ENCODE assay signal across 17 cellular contexts in the genomic region with DNA sequence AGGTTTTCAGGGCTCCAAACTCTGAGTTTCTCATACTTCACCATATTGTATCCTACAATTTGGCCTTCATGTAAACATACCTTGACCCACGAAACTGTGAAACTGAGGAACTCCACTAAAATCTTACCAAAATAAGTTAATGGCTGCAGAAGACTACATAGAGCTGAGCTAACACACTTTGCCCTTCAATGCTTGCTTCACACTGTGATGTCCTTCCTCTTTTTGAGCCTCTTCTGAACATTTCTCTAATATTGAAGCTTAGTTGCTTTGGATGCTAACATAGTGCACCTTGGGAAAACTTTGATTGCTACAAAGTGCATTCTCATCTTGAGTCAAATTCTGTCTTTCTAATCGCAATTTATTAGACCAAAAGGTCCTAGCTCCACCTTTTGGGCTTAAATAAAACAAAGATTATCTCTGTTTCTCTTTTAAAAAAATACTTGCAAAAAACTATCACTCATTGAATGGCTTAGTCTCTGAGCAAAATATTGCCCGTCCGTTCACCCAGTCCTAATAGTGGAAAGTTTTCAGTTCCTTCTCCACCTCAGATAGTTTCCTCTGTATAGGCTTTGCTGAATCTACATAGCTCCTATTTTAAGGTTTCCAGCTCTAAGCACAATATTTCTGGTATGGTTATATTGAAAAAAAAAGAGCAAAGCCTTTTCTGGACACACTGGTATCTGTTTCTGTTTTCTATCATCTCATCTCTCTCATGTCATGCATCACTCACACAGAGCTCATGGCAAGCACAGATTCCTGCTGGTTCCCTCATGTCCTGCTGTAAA.
DNase-seq lines count a peak whose midpoint lies in the region; ATAC-seq and TF ChIP-seq lines count a peak whose summit lies in the region.
"Had no signal": no experiment of that assay in that cellular context is flagged by ENCODE, and none has a peak within 500 bp of the region (broad histone marks: within the 10 kb centered on the region; RNA-seq: fewer than 3 reads in every experiment).

No MANE protein-coding gene starts in this region.

- H3K4me3 Mint-ChIP-seq in T-helper 17 cell, result no peak overlapping the region
- no peak overlapping the region for H3K4me3 Mint-ChIP-seq in Caco-2 (ENCODE audit: unreplicated experiment)
- H3K4me3 Mint-ChIP-seq: CD8-positive, alpha-beta memory T cell; HFFc6; mesothelial cell of epicardium had no signal

- no peak overlapping the region for H3K4me3 ChIP-seq in OCI-LY3 (ENCODE audit: low read length)
- no peak overlapping the region for H3K4me3 ChIP-seq in Caco-2 (ENCODE audit: low read depth, low read length)
- H3K4me3 ChIP-seq: tibial nerve had no signal

- H3K27me3 Mint-ChIP-seq in T-helper 17 cell (no peaks in the 10 kb centered on the region), Caco-2 (ENCODE audit: insufficient read depth, unreplicated experiment) (no peaks in the 10 kb centered on the region)
- H3K27me3 Mint-ChIP-seq: CD8-positive, alpha-beta memory T cell had no signal

- no peaks in the 10 kb centered on the region for H3K79me2 ChIP-seq in OCI-LY3 (ENCODE audit: low read length)
- H3K79me2 ChIP-seq: parathyroid adenoma had no signal

- H2AFZ ChIP-seq in OCI-LY3 (ENCODE audit: low read depth, low read length), result no peak overlapping the region
- H2AFZ ChIP-seq: parathyroid adenoma had no signal

- H3K9ac ChIP-seq in OCI-LY3 (ENCODE audit: low read length), result no peak overlapping the region
- H3K9ac ChIP-seq: parathyroid adenoma had no signal

- ATAC-seq in GM19328 (IDR thresholded peaks at IDR 0.05; ENCODE audit: unreplicated experiment), result peak; percentile 83
- peak; percentile 79 for ATAC-seq in HG02884 (IDR thresholded peaks at IDR 0.05; ENCODE audit: unreplicated experiment)
- no peak for ATAC-seq in T-helper 17 cell
- ATAC-seq in left ventricle myocardium superior, result no peak

- H3K27me3 ChIP-seq in OCI-LY3 (ENCODE audit: low read depth, low read length) (no peaks in the 10 kb centered on the region), Caco-2 (replicated peaks; ENCODE audit: control insufficient read depth, insufficient read depth, low read length) (no peaks in the 10 kb centered on the region)
- H3K27me3 ChIP-seq: tibial nerve had no signal

- H4K20me1 ChIP-seq in OCI-LY3 (ENCODE audit: insufficient read depth, low read length), result no peaks in the 10 kb centered on the region

- no peaks in the 10 kb centered on the region for H3K4me1 Mint-ChIP-seq in T-helper 17 cell
- H3K4me1 Mint-ChIP-seq in Caco-2 (ENCODE audit: low read depth, unreplicated experiment), result no peaks in the 10 kb centered on the region
- H3K4me1 Mint-ChIP-seq: CD8-positive, alpha-beta memory T cell had no signal

- CTCF ChIA-PET in Caco-2 (lab: Charles Lee), result no interaction called here

- peaks cover 13% of the 10 kb centered on the region for H3K4me1 ChIP-seq in OCI-LY3 (ENCODE audit: low read length)
- no peaks in the 10 kb centered on the region for H3K4me1 ChIP-seq in Caco-2
- H3K4me1 ChIP-seq: parathyroid adenoma, tibial nerve had no signal

- intact Hi-C loops in left ventricle myocardium superior (cut with micrococcal nuclease) (no loop called here), Caco-2 (cut with micrococcal nuclease; ENCODE audit: unreplicated experiment) (no loop called here)

- peak overlapping the region; percentile 22 for H3K4me2 ChIP-seq in OCI-LY3 (ENCODE audit: low read length)

- peak; percentile 16 for DNase-seq in Ammon's horn (ENCODE audit: low spot score)
- DNase-seq in NCI-H1105 treated with DMSO at 0.1 percent for 48 hours (lab: John Stamatoyannopoulos, UW), result no peak
- DNase-seq in T-helper 17 cell, result no peak
- no peak for DNase-seq in left ventricle myocardium superior
- no peak for DNase-seq in Caco-2
- DNase-seq: CD8-positive, alpha-beta memory T cell; HFFc6; NCI-H1048; NCI-H446; T-helper 2 cell had no signal

- no peak for TF ChIP-seq CTCF in OCI-LY3 (IDR thresholded peaks at IDR 0.05; ENCODE audit: low read depth, low read length)
- TF ChIP-seq CTCF in Caco-2 (IDR thresholded peaks at IDR 0.05; ENCODE audit: insufficient read depth in 1 of 2, low read depth in 1 of 2, low read length in 1 of 2, severe bottlenecking in 1 of 2, unreplicated experiment in 1 of 2), result no peak

- no peaks in the 10 kb centered on the region for H3K9me3 Mint-ChIP-seq in Caco-2 (ENCODE audit: unreplicated experiment)
- H3K9me3 Mint-ChIP-seq: HFFc6 had no signal

- no peak overlapping the region for H3K27ac ChIP-seq in OCI-LY3 (ENCODE audit: low read length)
- H3K27ac ChIP-seq: parathyroid adenoma, tibial nerve had no signal

- H3K36me3 Mint-ChIP-seq in T-helper 17 cell (ENCODE audit: low read depth) (no peaks in the 10 kb centered on the region), Caco-2 (ENCODE audit: insufficient read depth, unreplicated experiment) (no peaks in the 10 kb centered on the region)
- H3K36me3 Mint-ChIP-seq: CD8-positive, alpha-beta memory T cell had no signal

- BruUV-seq in Caco-2 (replicated peaks; lab: Mats Ljungman, UMichigan), result no TSS peak

- H3K27ac Mint-ChIP-seq in T-helper 17 cell (no peak overlapping the region), Caco-2 (ENCODE audit: unreplicated experiment) (no peak overlapping the region)
- H3K27ac Mint-ChIP-seq: activated T-helper 2 cell treated with anti-CD3 and anti-CD28 coated beads, Interferon-gamma antibody, Interleukin-2, Interleukin-4, amounts not matched to agents 10 μg/mL and 5 μg/mL and 100 μg/mL, durations not matched to agents 14 hours and 24 hours and 36 hours; CD8-positive, alpha-beta memory T cell; HFFc6; mesothelial cell of epicardium had no signal

- H3K9me3 ChIP-seq in OCI-LY3 (ENCODE audit: insufficient read depth, low read length) (no peaks in the 10 kb centered on the region), T-helper 17 cell (ENCODE audit: control insufficient read depth, low read length, poor library complexity, severe bottlenecking) (no peaks in the 10 kb centered on the region), Caco-2 (no peaks in the 10 kb centered on the region; the same call in 1 of the 2 replicates)
- H3K9me3 ChIP-seq: tibial nerve had no signal

- H3K36me3 ChIP-seq in OCI-LY3 (replicated peaks; ENCODE audit: low read depth, low read length) (no peaks in the 10 kb centered on the region), Caco-2 (ENCODE audit: control insufficient read depth, insufficient read depth, low read length) (no peaks in the 10 kb centered on the region)
- H3K36me3 ChIP-seq: tibial nerve had no signal

- POLR2A ChIA-PET in Caco-2 (lab: Charles Lee), result no interaction called here

Comparison
In these comparisons a context has a peak if more than half of its experiments do, and no peak if none do; other contexts are left out.
1. ATAC-seq: peak in GM19328 (single experiment) and HG02884 (single experiment); none in T-helper 17 cell (single experiment) and left ventricle myocardium superior (single experiment).